Comparison of ENCODE assay signal across 8 cellular contexts in genomic region chr3:113745273-113746068, GRCh38. TPM values are rescaled to one million over a fixed set of nuclear protein-coding genes. Genes with fewer than 3 reads are reported as not detected.
DNase-seq lines count a peak whose midpoint lies in the region; ATAC-seq and TF ChIP-seq lines count a peak whose summit lies in the region.

No MANE protein-coding gene starts in this region.

- H3K9ac ChIP-seq in H9 (ENCODE audit: extremely low read depth, insufficient read length, low read length) (peak overlapping the region; percentile 95), Loucy (ENCODE audit: low read depth, low read length, poor library complexity, severe bottlenecking) (peak overlapping the region; percentile 99), stomach smooth muscle (ENCODE audit: low read length in 2 of 2) (peak overlapping the region; percentile 99)

- TF ChIP-seq CTCF in DOHH2 (IDR thresholded peaks at IDR 0.05; ENCODE audit: low read depth, low read length, poor library complexity, severe bottlenecking) (peak; percentile 79), H9 (conservative IDR thresholded peaks at IDR 0.05) (peak; percentile 70), Loucy (conservative IDR thresholded peaks at IDR 0.05; ENCODE audit: low read length) (peak; percentile 65), RWPE2 (IDR thresholded peaks at IDR 0.05; ENCODE audit: poor library complexity, severe bottlenecking) (peak; percentile 85), fibroblast of the aortic adventitia (IDR thresholded peaks at IDR 0.05; ENCODE audit: insufficient read depth, low read length) (peak; percentile 70), neural crest cell (conservative IDR thresholded peaks at IDR 0.05) (peak; percentile 68)

- peaks cover 94% of the 10 kb centered on the region for H3K79me2 ChIP-seq in DOHH2 (ENCODE audit: control insufficient read depth, low read length)
- peaks cover 45% of the 10 kb centered on the region for H3K79me2 ChIP-seq in H9 (ENCODE audit: insufficient read depth, low read length)
- H3K79me2 ChIP-seq in Loucy (ENCODE audit: insufficient read depth, low read length) = peaks cover 73% of the 10 kb centered on the region

- no peak overlapping the region for H2AK5ac ChIP-seq in H9 (ENCODE audit: insufficient read length, low read length)

- H3K4me1 Mint-ChIP-seq in H9 (peaks cover 43 to 56% of the 10 kb centered on the region in 2 experiments), neural crest cell (peaks cover 59% of the 10 kb centered on the region)

- H4K8ac ChIP-seq in H9 (replicated peaks; ENCODE audit: insufficient read length, low read depth, low read length) = no peak overlapping the region

- H4K5ac ChIP-seq in H9 (ENCODE audit: insufficient read length, low read depth, low read length) = no peak overlapping the region

- H3K27me3 Mint-ChIP-seq in H9 (ENCODE audit: low read depth) (no peaks in the 10 kb centered on the region), neural crest cell (ENCODE audit: low read depth) (no peaks in the 10 kb centered on the region)

- H3K9me3 ChIP-seq in DOHH2 (ENCODE audit: control insufficient read depth, insufficient read depth, low read length) (no peaks in the 10 kb centered on the region), H9 (ENCODE audit: control insufficient read depth, low read depth, low read length) (no peaks in the 10 kb centered on the region), Loucy (ENCODE audit: insufficient read depth, low read depth, low read length) (no peaks in the 10 kb centered on the region), RWPE2 (ENCODE audit: severe bottlenecking) (no peaks in the 10 kb centered on the region), stomach smooth muscle (ENCODE audit: control insufficient read depth in 2 of 2, low read length in 2 of 2) (no peaks in the 10 kb centered on the region)

- no CpG with 5 or more reads among the region's 49 CpGs for WGBS in H9 (ENCODE audit: extremely low coverage, insufficient read length, low lambda C conversion rate)

- no peaks in the 10 kb centered on the region for H3K79me1 ChIP-seq in H9 (ENCODE audit: insufficient read depth, low read depth, low read length, poor library complexity, severe bottlenecking)

- H3F3A ChIP-seq in DOHH2 (ENCODE audit: control insufficient read depth, insufficient read depth) (0 out of 2 replicates have a peak, but pooled peaks cover 2% of the 10 kb centered on the region), Loucy (ENCODE audit: low read depth) (no peaks in the 10 kb centered on the region)

- H3K23ac ChIP-seq in H9 (ENCODE audit: insufficient read length, low read depth, low read length) = no peak overlapping the region

- H3K27me3 ChIP-seq in DOHH2 (ENCODE audit: control insufficient read depth, low read length) (no peaks in the 10 kb centered on the region), H9 (ENCODE audit: insufficient read depth, low read length) (no peaks in the 10 kb centered on the region), Loucy (ENCODE audit: insufficient read depth, low read length, poor library complexity, severe bottlenecking) (no peaks in the 10 kb centered on the region), RWPE2 (ENCODE audit: insufficient read depth, poor library complexity, severe bottlenecking) (no peaks in the 10 kb centered on the region), stomach smooth muscle (ENCODE audit: control insufficient read depth in 1 of 2, insufficient read depth in 2 of 2, low read length in 2 of 2) (no peaks in the 10 kb centered on the region)

- H3K9me2 ChIP-seq in DOHH2 (replicated peaks; ENCODE audit: control insufficient read depth, low read length) (no peaks in the 10 kb centered on the region), Loucy (replicated peaks; ENCODE audit: low read depth, low read length) (no peaks in the 10 kb centered on the region)

- peaks cover 51% of the 10 kb centered on the region for H3K36me3 ChIP-seq in DOHH2 (ENCODE audit: control insufficient read depth, low read length)
- H3K36me3 ChIP-seq in Loucy (ENCODE audit: insufficient read depth, low read length) = no peaks in the 10 kb centered on the region
- peaks cover 20% of the 10 kb centered on the region for H3K36me3 ChIP-seq in RWPE2 (ENCODE audit: low read depth)
- no peaks in the 10 kb centered on the region for H3K36me3 ChIP-seq in stomach smooth muscle (ENCODE audit: control insufficient read depth in 2 of 2, insufficient read depth in 2 of 2, low read length in 2 of 2)

- H3K4ac ChIP-seq in H9 (ENCODE audit: low read depth, low read length) = no peak overlapping the region; the same call in 1 of the 2 replicates

- no peak overlapping the region for H3K56ac ChIP-seq in H9 (ENCODE audit: insufficient read length, low read depth, low read length)

- H2BK20ac ChIP-seq in H9 (ENCODE audit: low read depth, low read length, poor library complexity, severe bottlenecking) = no peak overlapping the region

- H3K4me1 ChIP-seq in DOHH2 (ENCODE audit: control insufficient read depth, low read length) (peaks cover 63% of the 10 kb centered on the region), H9 (ENCODE audit: insufficient read depth, low read length) (no peaks in the 10 kb centered on the region), Loucy (ENCODE audit: insufficient read depth, low read length, poor library complexity, severe bottlenecking) (peaks cover 66% of the 10 kb centered on the region), RWPE2 (ENCODE audit: insufficient read depth, poor library complexity, severe bottlenecking) (peaks cover 38% of the 10 kb centered on the region), stomach smooth muscle (ENCODE audit: control insufficient read depth, insufficient read depth, low read length) (peaks cover 16% of the 10 kb centered on the region)

- H2AFZ ChIP-seq in H9 (ENCODE audit: low read length) = no peak overlapping the region
- peak overlapping the region; percentile 99 for H2AFZ ChIP-seq in Loucy (ENCODE audit: low read length)

- peak overlapping the region; percentile 55 for H3K18ac ChIP-seq in H9 (ENCODE audit: insufficient read length, low read depth, low read length)

- H2BK5ac ChIP-seq in H9 (ENCODE audit: insufficient read length, low read length) = no peak overlapping the region

- H3K36me3 Mint-ChIP-seq in H9 (ENCODE audit: insufficient read depth in 1 of 3, low read depth in 3 of 3) = peaks cover 0 to 10% (median 7%) of the 10 kb centered on the region in 3 experiments; a peak in 5 of 7 replicates
- H3K36me3 Mint-ChIP-seq in neural crest cell (ENCODE audit: low read depth) = no peaks in the 10 kb centered on the region

- H3K14ac ChIP-seq in H9 (ENCODE audit: insufficient read depth, low read length) = peak overlapping the region; percentile 79

- no peak overlapping the region for H2BK12ac ChIP-seq in H9 (ENCODE audit: insufficient read length, low read depth, low read length)

- H3K4me2 ChIP-seq in DOHH2 (ENCODE audit: low read length) (peak overlapping the region; percentile 96), H9 (ENCODE audit: insufficient read depth, insufficient read length, low read length) (peak overlapping the region; percentile 70), Loucy (ENCODE audit: low read depth, low read length, poor library complexity, severe bottlenecking) (peak overlapping the region; percentile 84)

- peak overlapping the region; percentile 93 for H3K4me3 ChIP-seq in DOHH2 (ENCODE audit: low read length)
- H3K4me3 ChIP-seq in Loucy (ENCODE audit: low read length, poor library complexity, severe bottlenecking) = peak overlapping the region; percentile 96
- peak overlapping the region; percentile 90 for H3K4me3 ChIP-seq in RWPE2 (ENCODE audit: severe bottlenecking)
- peak overlapping the region; percentile 99 for H3K4me3 ChIP-seq in fibroblast of the aortic adventitia (ENCODE audit: low read depth, low read length)
- peak overlapping the region; percentile 96 to 97 for H3K4me3 ChIP-seq in stomach smooth muscle (ENCODE audit: low read length in 2 of 2)

- H3K4me3 Mint-ChIP-seq in H9 (peak overlapping the region; percentile 94 to 96), neural crest cell (peak overlapping the region; percentile 97)

- no peak overlapping the region for H3T11ph ChIP-seq in H9 (ENCODE audit: low read length)

- peaks cover 3% of the 10 kb centered on the region for H3K23me2 ChIP-seq in H9 (ENCODE audit: insufficient read length, low read depth, low read length, poor library complexity, severe bottlenecking)

- H4K91ac ChIP-seq in H9 (ENCODE audit: insufficient read length, low read depth, low read length) = no peak overlapping the region

- H3K27ac ChIP-seq in DOHH2 (ENCODE audit: low read depth, low read length) = peak overlapping the region; percentile 93
- no peak overlapping the region for H3K27ac ChIP-seq in H9 (ENCODE audit: insufficient read length, low read depth, low read length)
- H3K27ac ChIP-seq in RWPE2 (ENCODE audit: poor library complexity, severe bottlenecking) = peak overlapping the region; percentile 88
- peak overlapping the region; percentile 100 for H3K27ac ChIP-seq in stomach smooth muscle (ENCODE audit: low read length)

- DNase-seq in H9 = peak; percentile 81
- peak; percentile 72 for DNase-seq in RWPE2 (ENCODE audit: low spot score)
- peak; percentile 67 for DNase-seq in activated effector memory CD4-positive, alpha-beta T cell treated with Interleukin-2 at 50 U/mL for 16 hours
- peak; percentile 93 for DNase-seq in fibroblast of the aortic adventitia (ENCODE audit: low read depth)
- peak; percentile 66 for DNase-seq in neural crest cell (ENCODE audit: low read depth, low spot score)

- H3K27ac Mint-ChIP-seq in H9 = peak overlapping the region; percentile 96 to 99 (median 97)
- peak overlapping the region; percentile 99 for H3K27ac Mint-ChIP-seq in neural crest cell (ENCODE audit: unreplicated experiment)

- H4K20me1 ChIP-seq in DOHH2 (ENCODE audit: control insufficient read depth, insufficient read depth, low read depth, low read length) (peaks cover 39% of the 10 kb centered on the region), H9 (ENCODE audit: control insufficient read depth, insufficient read depth, insufficient read length) (no peaks in the 10 kb centered on the region), Loucy (ENCODE audit: insufficient read depth, low read length, poor library complexity, severe bottlenecking) (peaks cover 44% of the 10 kb centered on the region)

- peaks cover 0 to 2% of the 10 kb centered on the region in 2 experiments; a peak in 1 of 5 replicates for H3K9me3 Mint-ChIP-seq in H9
- no peaks in the 10 kb centered on the region for H3K9me3 Mint-ChIP-seq in neural crest cell

- no peak overlapping the region for H2BK120ac ChIP-seq in H9 (ENCODE audit: low read depth, low read length, poor library complexity, severe bottlenecking)

- peak; percentile 76 for ATAC-seq in RWPE2 (ENCODE audit: low read depth)

- no peak overlapping the region for H2BK15ac ChIP-seq in H9 (ENCODE audit: low read depth, low read length)

RNA-seq across cellular contexts. Expression of gene NAA50, which starts 0.6 kb away (rescaled TPM):
- total RNA-seq in H9 (2021) = 216 and 226 TPM in 2 replicates
- total RNA-seq in fibroblast of the aortic adventitia (ENCODE audit: low replicate concordance) = 142 and 242 TPM in 2 replicates
- total RNA-seq in neural crest cell = 138 and 144 TPM in 2 replicates

RNA-seq across cellular contexts. Expression of gene ATP6V1A, which starts 1.4 kb away (rescaled TPM):
- total RNA-seq in H9 (2021) = 73.4 and 80.4 TPM in 2 replicates
- total RNA-seq in fibroblast of the aortic adventitia (ENCODE audit: low replicate concordance) = 63.5 and 81.0 TPM in 2 replicates
- total RNA-seq in neural crest cell = 55.3 and 58.1 TPM in 2 replicates

RNA-seq across cellular contexts. Expression of gene USF3, which starts 49.0 kb away (rescaled TPM):
- total RNA-seq in H9 (2021) (12.0 and 13.8 TPM in 2 replicates), fibroblast of the aortic adventitia (ENCODE audit: low replicate concordance) (4.5 and 12.9 TPM in 2 replicates), neural crest cell (18.3 and 19.7 TPM in 2 replicates)
